Comparison of ENCODE assay signal across 9 cellular contexts in the genomic region with DNA sequence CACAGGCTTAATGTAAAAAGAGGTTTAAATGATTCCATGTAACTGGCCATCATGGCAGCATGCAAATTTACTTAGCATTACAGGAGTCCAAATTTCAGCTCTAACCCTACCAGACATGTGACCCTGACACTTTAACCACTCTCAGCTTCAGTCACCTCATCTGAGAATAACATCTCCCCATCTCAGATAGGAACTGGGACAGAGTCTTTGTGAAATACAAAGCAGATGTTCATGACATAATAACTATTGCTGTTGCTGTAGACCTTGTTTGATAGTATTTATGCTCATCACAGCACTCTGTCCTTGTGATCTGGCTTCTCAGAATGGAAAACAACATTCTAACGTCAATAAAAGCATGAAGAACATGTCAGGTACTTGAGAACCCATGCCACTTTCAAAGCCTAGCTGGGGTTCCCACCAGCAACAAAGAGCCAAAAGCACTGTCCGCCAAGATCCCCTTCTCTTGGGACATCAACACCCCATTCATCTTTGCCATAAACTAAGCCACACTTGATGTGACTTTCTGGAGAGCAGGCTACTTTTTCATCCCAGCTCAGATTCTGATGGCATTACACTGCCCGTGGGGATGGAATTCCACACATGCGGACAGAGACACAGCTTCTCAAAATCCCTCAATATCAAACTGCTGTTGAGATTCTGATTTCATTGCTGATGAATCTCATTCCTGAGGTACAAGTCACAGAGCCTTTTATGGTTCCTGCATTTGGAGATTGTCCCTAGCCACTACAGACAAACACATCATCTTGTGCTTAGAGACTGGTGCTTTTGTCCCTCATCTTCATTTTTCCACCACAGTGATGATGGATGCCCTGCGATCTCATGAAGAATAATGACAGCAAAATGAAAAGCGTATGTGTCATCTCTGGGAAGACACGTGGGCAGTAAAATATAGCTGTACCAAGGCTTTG.
DNase-seq lines count a peak whose midpoint lies in the region; ATAC-seq and TF ChIP-seq lines count a peak whose summit lies in the region.
"Had no signal": no experiment of that assay in that cellular context is flagged by ENCODE, and none has a peak within 500 bp of the region (broad histone marks: within the 10 kb centered on the region; RNA-seq: fewer than 3 reads in every experiment).

No MANE protein-coding gene starts in this region.

- H3K27me3 ChIP-seq in right atrium auricular region = no peaks in the 10 kb centered on the region
- H3K27me3 ChIP-seq: testis had no signal

- no peaks in the 10 kb centered on the region for H3K27me3 Mint-ChIP-seq in mesothelial cell of epicardium (ENCODE audit: low read depth)

- peak overlapping the region in 1 of 2 donors; percentile 75 for H3K27ac ChIP-seq in right atrium auricular region
- H3K27ac ChIP-seq: testis had no signal

- no peak for DNase-seq in Right ventricle myocardium inferior (ENCODE audit: missing footprints)
- DNase-seq in right atrium auricular region (ENCODE audit: low spot score) = no peak
- DNase-seq in astrocyte of the spinal cord (ENCODE audit: low read depth, low spot score) = peak; percentile 30
- no peak for DNase-seq in DMS 273 (lab: John Stamatoyannopoulos, UW; ENCODE audit: unreplicated experiment)
- DNase-seq in stimulated activated CD4-positive, alpha-beta T cell treated with anti-CD3 and anti-CD28 coated beads, Interleukin-2, amount 100 ng/mL, for 48 hours = no peak
- DNase-seq in MV-4-11 (lab: John Stamatoyannopoulos, UW) = no peak
- DNase-seq in mesothelial cell of epicardium (ENCODE audit: low spot score in 2 of 2, unreplicated experiment in 2 of 2) = no peak
- DNase-seq: testis had no signal

- H3K36me3 ChIP-seq in right atrium auricular region = no peaks in the 10 kb centered on the region

- in situ Hi-C loops in astrocyte of the spinal cord (cut with HindIII; ENCODE audit: low sequenced_read_pairs) = no loop called here

- no peaks in the 10 kb centered on the region for H3K36me3 Mint-ChIP-seq in mesothelial cell of epicardium

- intact Hi-C loops in Right ventricle myocardium inferior (cut with DNase I) = no loop called here

- no peaks in the 10 kb centered on the region for H3K9me3 Mint-ChIP-seq in mesothelial cell of epicardium

- H3K9me3 ChIP-seq in right atrium auricular region = no peaks in the 10 kb centered on the region
- H3K9me3 ChIP-seq: testis had no signal

- peaks cover 0 to 28% of the 10 kb centered on the region in 2 donors for H3K4me1 ChIP-seq in right atrium auricular region
- H3K4me1 ChIP-seq: testis had no signal

- TF ChIP-seq CTCF in right atrium auricular region (IDR thresholded peaks at IDR 0.05) (no peak), astrocyte of the spinal cord (IDR thresholded peaks at IDR 0.05; ENCODE audit: low read depth, low read length) (no peak), mesothelial cell of epicardium (IDR thresholded peaks at IDR 0.05; ENCODE audit: unreplicated experiment) (no peak)

- ATAC-seq in Right ventricle myocardium inferior (peak; percentile 29), HG03097 (IDR thresholded peaks at IDR 0.05; ENCODE audit: low FRiP score, unreplicated experiment) (peak; percentile 39)

- peaks cover 8% of the 10 kb centered on the region for H3K4me1 Mint-ChIP-seq in mesothelial cell of epicardium

- H3K4me3 ChIP-seq in right atrium auricular region (no peak overlapping the region), astrocyte of the spinal cord (ENCODE audit: low read depth, low read length) (no peak overlapping the region)
- H3K4me3 ChIP-seq: testis had no signal

- H3K27ac Mint-ChIP-seq in mesothelial cell of epicardium = no peak overlapping the region

- H3K4me3 Mint-ChIP-seq in mesothelial cell of epicardium = no peak overlapping the region
